Comparison of ENCODE assay signal across 8 cellular contexts in the genomic region with DNA sequence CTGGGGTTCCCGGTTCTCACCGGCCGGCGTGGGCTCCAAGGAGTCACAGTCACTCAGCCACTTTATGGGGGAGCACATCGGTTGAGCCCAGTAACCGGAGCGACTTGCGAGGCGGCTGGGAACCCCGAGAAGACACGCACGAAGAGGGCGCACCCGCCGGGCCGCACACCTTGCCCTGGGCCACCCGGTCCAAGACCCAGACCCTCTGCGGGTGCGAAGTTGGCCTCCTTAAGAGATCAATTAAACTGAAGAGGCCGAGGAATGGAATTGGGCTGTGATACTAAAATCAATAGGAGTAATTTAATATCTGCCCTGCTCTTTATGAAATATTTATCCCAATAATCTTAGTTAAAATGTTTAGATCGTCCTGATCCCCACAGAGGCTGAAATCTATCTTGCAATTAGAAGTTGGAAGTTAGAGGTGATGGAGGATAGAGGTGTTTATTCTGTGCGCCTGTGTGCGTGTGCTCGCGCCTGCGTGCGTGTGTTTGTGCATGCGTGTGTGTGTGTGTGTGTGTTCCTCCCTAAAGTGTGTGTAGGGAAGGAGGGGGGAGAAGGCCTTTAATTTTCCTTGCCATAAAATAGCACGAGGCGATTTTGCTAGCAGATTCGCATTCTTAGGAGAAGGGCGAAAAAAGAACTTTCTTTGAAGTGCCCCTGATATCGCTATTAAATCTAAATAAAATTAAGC. TPM values are rescaled to one million over a fixed set of nuclear protein-coding genes. Genes with fewer than 3 reads are reported as not detected.
DNase-seq lines count a peak whose midpoint lies in the region; ATAC-seq and TF ChIP-seq lines count a peak whose summit lies in the region.

No MANE protein-coding gene starts in this region.

- H3K18ac ChIP-seq in mesenchymal stem cell (ENCODE audit: low read depth in 1 of 2, low read length in 2 of 2) = peak overlapping the region in 1 of 2 experiments; percentile 58

- CTCF ChIA-PET in activated naive CD4-positive, alpha-beta T cell treated with anti-CD3 and anti-CD28 coated beads for 36 hours (lab: Charles Lee) = no interaction called here

- H3K4ac ChIP-seq in mesenchymal stem cell (ENCODE audit: low read depth in 1 of 2, low read length in 2 of 2) = peak overlapping the region in 1 of 2 experiments; percentile 0

- peaks cover 10% of the 10 kb centered on the region for H3K79me1 ChIP-seq in mesenchymal stem cell (replicated peaks; ENCODE audit: low read length, poor library complexity, severe bottlenecking)

- H3K27me3 Mint-ChIP-seq in activated naive CD4-positive, alpha-beta T cell treated with anti-CD3 and anti-CD28 coated beads for 36 hours (ENCODE audit: low read depth) = peaks cover 15% of the 10 kb centered on the region
- H3K27me3 Mint-ChIP-seq in chondrocyte (ENCODE audit: low read depth) = no peaks in the 10 kb centered on the region

- H2AFZ ChIP-seq in mesenchymal stem cell (ENCODE audit: low read depth, low read length) = peak overlapping the region; percentile 66

- no peak overlapping the region for H2AK5ac ChIP-seq in mesenchymal stem cell (ENCODE audit: low read length, severe bottlenecking)

- H4K8ac ChIP-seq in mesenchymal stem cell (ENCODE audit: low read length) = no peak overlapping the region

- peaks cover 0 to 24% of the 10 kb centered on the region in 2 experiments for H3K36me3 ChIP-seq in mesenchymal stem cell (ENCODE audit: control insufficient read depth in 1 of 2, insufficient read depth in 2 of 2, low read depth in 1 of 2, low read length in 2 of 2)
- H3K36me3 ChIP-seq in upper lobe of left lung = peaks cover 0 to 2% (median 0%) of the 10 kb centered on the region in 4 donors

- H3K14ac ChIP-seq in mesenchymal stem cell (ENCODE audit: low read length in 2 of 2) = no peak overlapping the region

- H4K91ac ChIP-seq in mesenchymal stem cell (ENCODE audit: low read length) = no peak overlapping the region

- no peak overlapping the region for H2BK15ac ChIP-seq in mesenchymal stem cell (ENCODE audit: low read depth, poor library complexity, severe bottlenecking)

- H3K4me2 ChIP-seq in mesenchymal stem cell (ENCODE audit: low read length, poor library complexity, severe bottlenecking) = peak overlapping the region; percentile 62

- H3K9me3 Mint-ChIP-seq in activated naive CD4-positive, alpha-beta T cell treated with anti-CD3 and anti-CD28 coated beads for 36 hours = no peaks in the 10 kb centered on the region
- no peaks in the 10 kb centered on the region for H3K9me3 Mint-ChIP-seq in chondrocyte (ENCODE audit: low read depth)

- no peak overlapping the region for H2BK120ac ChIP-seq in mesenchymal stem cell (ENCODE audit: low read depth, low read length)

- no peak for DNase-seq in activated naive CD4-positive, alpha-beta T cell treated with anti-CD3 and anti-CD28 coated beads for 36 hours
- no peak for DNase-seq in activated naive CD4-positive, alpha-beta T cell (lab: John Stamatoyannopoulos, UW)
- no peak for DNase-seq in chondrocyte (ENCODE audit: low spot score)
- DNase-seq in mesenchymal stem cell = no peak
- DNase-seq in upper lobe of left lung = peak in 1 of 2 donors; percentile 79
- DNase-seq in NCI-H510A treated with DMSO at 0.1 percent for 48 hours (lab: John Stamatoyannopoulos, UW) = no peak
- no peak for DNase-seq in cortex of kidney (lab: John Stamatoyannopoulos, UW)

- H3K27me3 ChIP-seq in mesenchymal stem cell (ENCODE audit: control insufficient read depth in 1 of 2, insufficient read depth in 1 of 2, low read length in 2 of 2) (no peaks in the 10 kb centered on the region), upper lobe of left lung (peaks cover 0 to 26% (median 11%) of the 10 kb centered on the region in 4 donors)

- no peak overlapping the region for H3K23ac ChIP-seq in mesenchymal stem cell (ENCODE audit: low read length in 2 of 2)

- H3K4me1 ChIP-seq in mesenchymal stem cell (ENCODE audit: control insufficient read depth, insufficient read depth, low read depth, low read length) = peaks cover 33% of the 10 kb centered on the region
- H3K4me1 ChIP-seq in upper lobe of left lung = peaks cover 26 to 56% (median 39%) of the 10 kb centered on the region in 4 donors

- no peak overlapping the region for H3K27ac Mint-ChIP-seq in activated naive CD4-positive, alpha-beta T cell treated with anti-CD3 and anti-CD28 coated beads for 36 hours
- H3K27ac Mint-ChIP-seq in chondrocyte (ENCODE audit: unreplicated experiment) = peak overlapping the region; percentile 81

- H2BK12ac ChIP-seq in mesenchymal stem cell (ENCODE audit: low read length in 2 of 2) = no peak overlapping the region

- peak overlapping the region; percentile 10 for H2BK5ac ChIP-seq in mesenchymal stem cell (ENCODE audit: low read depth, low read length, poor library complexity, severe bottlenecking)

- TF ChIP-seq POLR2A in upper lobe of left lung (IDR thresholded peaks at IDR 0.05) = no peak

- H3K27ac ChIP-seq in mesenchymal stem cell (ENCODE audit: low read length, poor library complexity, severe bottlenecking) (peak overlapping the region; percentile 64), upper lobe of left lung (peak overlapping the region; percentile 77 to 92 (median 91))

- H3K4me1 Mint-ChIP-seq in activated naive CD4-positive, alpha-beta T cell treated with anti-CD3 and anti-CD28 coated beads for 36 hours (ENCODE audit: low read depth) = peaks cover 11% of the 10 kb centered on the region
- H3K4me1 Mint-ChIP-seq in chondrocyte (ENCODE audit: low read depth) = peaks cover 35% of the 10 kb centered on the region

- H3K4me3 ChIP-seq in mesenchymal stem cell (ENCODE audit: insufficient read depth in 1 of 2, low read depth in 1 of 2, low read length in 2 of 2) (peak overlapping the region; percentile 82 to 86), upper lobe of left lung (peak overlapping the region; percentile 20 to 89 (median 70))

- H3K36me3 Mint-ChIP-seq in activated naive CD4-positive, alpha-beta T cell treated with anti-CD3 and anti-CD28 coated beads for 36 hours (ENCODE audit: low read depth) = no peaks in the 10 kb centered on the region
- peaks cover 4% of the 10 kb centered on the region for H3K36me3 Mint-ChIP-seq in chondrocyte (ENCODE audit: low read depth)

- TF ChIP-seq EP300 in upper lobe of left lung (IDR thresholded peaks at IDR 0.05) = no peak

- WGBS in mesenchymal stem cell = 5% methylated on average over 28 of the region's 33 CpGs
- 20 to 30% methylated on average over 25 to 32 of the region's 33 CpGs for WGBS in upper lobe of left lung, 2 donors

- H3K4me3 Mint-ChIP-seq in activated naive CD4-positive, alpha-beta T cell treated with anti-CD3 and anti-CD28 coated beads for 36 hours = peak overlapping the region; percentile 74
- H3K4me3 Mint-ChIP-seq in chondrocyte (ENCODE audit: unreplicated experiment) = peak overlapping the region; percentile 81

- H3K9me3 ChIP-seq in mesenchymal stem cell (ENCODE audit: control insufficient read depth, low read length) (no peaks in the 10 kb centered on the region), upper lobe of left lung (no peaks in the 10 kb centered on the region)

- TF ChIP-seq CTCF in chondrocyte (IDR thresholded peaks at IDR 0.05) (no peak), upper lobe of left lung (IDR thresholded peaks at IDR 0.05) (no peak)

- intact Hi-C loops in activated naive CD4-positive, alpha-beta T cell treated with anti-CD3 and anti-CD28 coated beads for 36 hours (cut with micrococcal nuclease) = loop anchor here (10.0 kb wide), 4 partner anchors 398 to 1128 kb away; no protein-coding TSS in a partner anchor

- ATAC-seq in upper lobe of left lung (ENCODE audit: low FRiP score in 2 of 2) (no peak), GM18907 (IDR thresholded peaks at IDR 0.05; ENCODE audit: unreplicated experiment) (no peak)

- H3K9ac ChIP-seq in mesenchymal stem cell (ENCODE audit: low read length) = peak overlapping the region; percentile 78

RNA-seq across cellular contexts. Expression of gene MN1, which starts 1.0 kb away (rescaled TPM):
- under 1 TPM in 1 of 2 experiments, not detected in 1; 0.12 TPM for total RNA-seq in activated naive CD4-positive, alpha-beta T cell treated with anti-CD3 and anti-CD28 coated beads for 36 hours
- total RNA-seq in chondrocyte (119 to 156 TPM (median 121 TPM) in 3 replicates), upper lobe of left lung (10 to 100 TPM in 1 of 6 donors, 1 to 10 TPM in 5; 1.0 to 17.8 (median 3.5) TPM)
- polyA plus RNA-seq in mesenchymal stem cell (2013, experiment 1 of 2) = 8.0 TPM
- 6.6 TPM for polyA plus RNA-seq in mesenchymal stem cell (2013, experiment 2 of 2)
